2 cellular contexts compared by ENCODE assay signal in the genomic region with DNA sequence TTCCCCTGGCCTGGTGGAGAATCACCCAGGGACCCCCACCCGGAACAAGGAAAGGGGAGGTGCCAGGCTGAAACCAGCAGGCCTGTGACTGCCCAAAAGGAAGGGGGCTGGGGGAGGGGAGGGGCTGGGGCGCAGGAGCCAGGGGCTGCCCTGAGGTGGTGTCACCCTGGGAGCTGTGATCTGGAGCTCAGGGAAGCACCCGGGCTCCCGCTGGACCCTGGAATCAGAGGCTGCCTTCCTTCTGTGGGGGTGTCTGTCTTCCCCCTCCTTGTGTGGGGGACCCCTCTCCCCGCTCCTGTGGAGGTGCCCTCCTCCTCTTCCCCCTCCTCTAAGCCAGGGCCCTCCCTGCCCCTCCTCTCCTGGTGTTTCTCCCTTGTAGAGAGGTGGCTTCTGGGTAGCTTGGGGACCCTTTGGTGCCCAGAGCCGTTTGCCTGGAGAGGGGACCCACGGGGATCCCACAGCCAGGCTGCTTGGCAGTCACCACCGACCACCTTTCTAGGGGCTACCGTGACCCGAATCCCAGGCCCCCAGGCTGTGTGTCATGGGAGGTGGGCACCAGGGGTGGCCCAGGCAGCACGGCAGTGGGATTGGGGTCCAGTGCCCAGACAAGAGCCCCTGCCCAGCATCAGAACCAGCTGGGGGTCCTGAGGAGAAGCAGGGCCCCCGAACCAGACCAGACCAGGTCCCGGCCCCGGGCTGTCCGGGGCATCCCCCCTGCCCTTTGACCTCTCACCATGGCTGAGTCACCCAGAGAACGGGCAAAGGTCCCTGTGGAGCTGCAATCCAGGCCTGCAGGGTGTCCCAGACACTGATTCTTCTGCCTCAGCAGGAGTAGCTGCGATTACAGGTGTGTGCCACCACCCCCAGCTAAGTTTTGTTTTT.
TF ChIP-seq lines count a peak whose summit lies in the region.

No MANE protein-coding gene starts in this region.

TF ChIP-seq in HEK293, 187 proteins besides CTCF, POLR2A, EP300 and RAD21:
- TF ChIP-seq ZBTB1 (tag by site-specific recombination; IDR thresholded peaks at IDR 0.05) (no peak), ZNF843 (tag by site-specific recombination; IDR thresholded peaks at IDR 0.05) (no peak), SALL2 (tag by site-specific recombination; IDR thresholded peaks at IDR 0.05; ENCODE audit: borderline replicate concordance) (no peak), ZIC2 (tag by site-specific recombination; IDR thresholded peaks at IDR 0.05) (peak; percentile 44; the same call in 1 of the 2 replicates), GLIS1 (tag by site-specific recombination; IDR thresholded peaks at IDR 0.05) (peak; percentile 45; the same call in 1 of the 2 replicates), ZNF792 (tag by site-specific recombination; IDR thresholded peaks at IDR 0.05) (no peak), ZNF544 (tag by site-specific recombination; IDR thresholded peaks at IDR 0.05) (no peak), ZNF112 (tag by site-specific recombination; IDR thresholded peaks at IDR 0.05) (no peak)
- TF ChIP-seq, protein P1, sequence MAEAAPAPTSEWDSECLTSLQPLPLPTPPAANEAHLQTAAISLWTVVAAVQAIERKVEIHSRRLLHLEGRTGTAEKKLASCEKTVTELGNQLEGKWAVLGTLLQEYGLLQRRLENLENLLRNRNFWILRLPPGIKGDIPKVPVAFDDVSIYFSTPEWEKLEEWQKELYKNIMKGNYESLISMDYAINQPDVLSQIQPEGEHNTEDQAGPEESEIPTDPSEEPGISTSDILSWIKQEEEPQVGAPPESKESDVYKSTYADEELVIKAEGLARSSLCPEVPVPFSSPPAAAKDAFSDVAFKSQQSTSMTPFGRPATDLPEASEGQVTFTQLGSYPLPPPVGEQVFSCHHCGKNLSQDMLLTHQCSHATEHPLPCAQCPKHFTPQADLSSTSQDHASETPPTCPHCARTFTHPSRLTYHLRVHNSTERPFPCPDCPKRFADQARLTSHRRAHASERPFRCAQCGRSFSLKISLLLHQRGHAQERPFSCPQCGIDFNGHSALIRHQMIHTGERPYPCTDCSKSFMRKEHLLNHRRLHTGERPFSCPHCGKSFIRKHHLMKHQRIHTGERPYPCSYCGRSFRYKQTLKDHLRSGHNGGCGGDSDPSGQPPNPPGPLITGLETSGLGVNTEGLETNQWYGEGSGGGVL (tag by site-specific recombination; IDR thresholded peaks at IDR 0.05), result peak; percentile 42; the same call in 1 of the 2 replicates

TF ChIP-seq in HepG2, 621 proteins besides CTCF, POLR2A, EP300 and RAD21 (continues in another document):
- no peak for TF ChIP-seq DMAP1 (CRISPR knock-in tag; IDR thresholded peaks at IDR 0.05)
- TF ChIP-seq ZNF263 (CRISPR knock-in tag; IDR thresholded peaks at IDR 0.05), result 0 out of 2 replicates have a peak, but pooled peaks have one; percentile 14
- no peak for TF ChIP-seq U2AF1 (optimal IDR thresholded peaks at IDR 0.05; ENCODE audit: low read depth, low read length)
- TF ChIP-seq, protein P2, sequence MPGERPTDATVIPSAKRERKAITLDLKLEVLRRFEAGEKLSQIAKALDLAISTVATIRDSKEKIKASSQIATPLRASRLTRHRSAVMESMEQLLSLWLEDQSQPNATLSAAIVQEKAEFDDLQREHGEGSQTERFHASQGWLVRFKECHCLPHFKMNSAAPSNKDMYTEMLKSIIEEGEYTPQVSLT (CRISPR knock-in tag; IDR thresholded peaks at IDR 0.05; ENCODE audit: borderline replicate concordance, low read depth), result no peak
- TF ChIP-seq JUN (CRISPR knock-in tag; IDR thresholded peaks at IDR 0.05), result peak; percentile 67; the same call in 1 of the 2 replicates
- TF ChIP-seq FOSL2 (CRISPR knock-in tag; IDR thresholded peaks at IDR 0.05), result peak; percentile 97
- TF ChIP-seq RFX1 (IDR thresholded peaks at IDR 0.05), result no peak
- TF ChIP-seq SMYD3 (CRISPR knock-in tag; IDR thresholded peaks at IDR 0.05), result no peak
- no peak for TF ChIP-seq SNRNP70 (IDR thresholded peaks at IDR 0.05; ENCODE audit: low read depth, low read length)
- no peak for TF ChIP-seq MAFF (IDR thresholded peaks at IDR 0.05; ENCODE audit: low read depth, low read length)
- no peak for TF ChIP-seq POLR2AphosphoS2 (IDR thresholded peaks at IDR 0.05; ENCODE audit: low read depth, low read length)
- no peak for TF ChIP-seq NFIB (CRISPR knock-in tag; IDR thresholded peaks at IDR 0.05; ENCODE audit: borderline replicate concordance)
- no peak for TF ChIP-seq CC2D1A (CRISPR knock-in tag; IDR thresholded peaks at IDR 0.05)
- TF ChIP-seq MXD4 (CRISPR knock-in tag; IDR thresholded peaks at IDR 0.05), result no peak
- TF ChIP-seq, protein P3, sequence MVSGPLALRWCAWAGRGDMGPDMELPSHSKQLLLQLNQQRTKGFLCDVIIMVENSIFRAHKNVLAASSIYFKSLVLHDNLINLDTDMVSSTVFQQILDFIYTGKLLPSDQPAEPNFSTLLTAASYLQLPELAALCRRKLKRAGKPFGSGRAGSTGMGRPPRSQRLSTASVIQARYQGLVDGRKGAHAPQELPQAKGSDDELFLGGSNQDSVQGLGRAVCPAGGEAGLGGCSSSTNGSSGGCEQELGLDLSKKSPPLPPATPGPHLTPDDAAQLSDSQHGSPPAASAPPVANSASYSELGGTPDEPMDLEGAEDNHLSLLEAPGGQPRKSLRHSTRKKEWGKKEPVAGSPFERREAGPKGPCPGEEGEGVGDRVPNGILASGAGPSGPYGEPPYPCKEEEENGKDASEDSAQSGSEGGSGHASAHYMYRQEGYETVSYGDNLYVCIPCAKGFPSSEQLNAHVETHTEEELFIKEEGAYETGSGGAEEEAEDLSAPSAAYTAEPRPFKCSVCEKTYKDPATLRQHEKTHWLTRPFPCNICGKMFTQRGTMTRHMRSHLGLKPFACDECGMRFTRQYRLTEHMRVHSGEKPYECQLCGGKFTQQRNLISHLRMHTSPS (CRISPR knock-in tag; IDR thresholded peaks at IDR 0.05; ENCODE audit: low read depth), result no peak
- TF ChIP-seq ZNF558 (CRISPR knock-in tag; IDR thresholded peaks at IDR 0.05; ENCODE audit: borderline replicate concordance), result no peak
- no peak for TF ChIP-seq HNRNPH1 (optimal IDR thresholded peaks at IDR 0.05; ENCODE audit: low read depth, low read length)
- TF ChIP-seq ARID5B (CRISPR knock-in tag; IDR thresholded peaks at IDR 0.05), result no peak; the same call in 1 of the 2 replicates
- TF ChIP-seq, protein P4, sequence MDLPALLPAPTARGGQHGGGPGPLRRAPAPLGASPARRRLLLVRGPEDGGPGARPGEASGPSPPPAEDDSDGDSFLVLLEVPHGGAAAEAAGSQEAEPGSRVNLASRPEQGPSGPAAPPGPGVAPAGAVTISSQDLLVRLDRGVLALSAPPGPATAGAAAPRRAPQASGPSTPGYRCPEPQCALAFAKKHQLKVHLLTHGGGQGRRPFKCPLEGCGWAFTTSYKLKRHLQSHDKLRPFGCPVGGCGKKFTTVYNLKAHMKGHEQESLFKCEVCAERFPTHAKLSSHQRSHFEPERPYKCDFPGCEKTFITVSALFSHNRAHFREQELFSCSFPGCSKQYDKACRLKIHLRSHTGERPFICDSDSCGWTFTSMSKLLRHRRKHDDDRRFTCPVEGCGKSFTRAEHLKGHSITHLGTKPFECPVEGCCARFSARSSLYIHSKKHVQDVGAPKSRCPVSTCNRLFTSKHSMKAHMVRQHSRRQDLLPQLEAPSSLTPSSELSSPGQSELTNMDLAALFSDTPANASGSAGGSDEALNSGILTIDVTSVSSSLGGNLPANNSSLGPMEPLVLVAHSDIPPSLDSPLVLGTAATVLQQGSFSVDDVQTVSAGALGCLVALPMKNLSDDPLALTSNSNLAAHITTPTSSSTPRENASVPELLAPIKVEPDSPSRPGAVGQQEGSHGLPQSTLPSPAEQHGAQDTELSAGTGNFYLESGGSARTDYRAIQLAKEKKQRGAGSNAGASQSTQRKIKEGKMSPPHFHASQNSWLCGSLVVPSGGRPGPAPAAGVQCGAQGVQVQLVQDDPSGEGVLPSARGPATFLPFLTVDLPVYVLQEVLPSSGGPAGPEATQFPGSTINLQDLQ (CRISPR knock-in tag; IDR thresholded peaks at IDR 0.05), result no peak
- TF ChIP-seq RORA (CRISPR knock-in tag; IDR thresholded peaks at IDR 0.05), result no peak
- no peak for TF ChIP-seq ZNF83 (CRISPR knock-in tag; IDR thresholded peaks at IDR 0.05; ENCODE audit: borderline replicate concordance)
- TF ChIP-seq POLR2G (IDR thresholded peaks at IDR 0.05; ENCODE audit: low read depth, low read length), result peak; percentile 60; the same call in 1 of the 2 replicates
- TF ChIP-seq ZNF34 (CRISPR knock-in tag; IDR thresholded peaks at IDR 0.05; ENCODE audit: borderline replicate concordance), result no peak
- no peak for TF ChIP-seq RBM22 (optimal IDR thresholded peaks at IDR 0.05; ENCODE audit: low read length)
- peak; percentile 28; the same call in 1 of the 2 replicates for TF ChIP-seq NCOR1 (IDR thresholded peaks at IDR 0.05; ENCODE audit: borderline replicate concordance, low read length)
- no peak for TF ChIP-seq ZNF280B (CRISPR knock-in tag; IDR thresholded peaks at IDR 0.05; ENCODE audit: borderline replicate concordance)
- no peak for TF ChIP-seq ZNF468 (CRISPR knock-in tag; IDR thresholded peaks at IDR 0.05)
- no peak for TF ChIP-seq ZNF251 (CRISPR knock-in tag; IDR thresholded peaks at IDR 0.05)
- TF ChIP-seq ZNF557 (CRISPR knock-in tag; IDR thresholded peaks at IDR 0.05), result no peak
- no peak for TF ChIP-seq ZNF614 (CRISPR knock-in tag; IDR thresholded peaks at IDR 0.05; ENCODE audit: borderline replicate concordance)
- no peak for TF ChIP-seq BRF2 (CRISPR knock-in tag; IDR thresholded peaks at IDR 0.05)
- TF ChIP-seq MAFG (CRISPR knock-in tag; IDR thresholded peaks at IDR 0.05), result no peak
- no peak for TF ChIP-seq MNT (IDR thresholded peaks at IDR 0.05)
- no peak for TF ChIP-seq ZNF800 (CRISPR knock-in tag; IDR thresholded peaks at IDR 0.05)
- no peak for TF ChIP-seq ZNF879 (CRISPR knock-in tag; IDR thresholded peaks at IDR 0.05)
- no peak; the same call in 2 of the 3 replicates for TF ChIP-seq MXI1 (IDR thresholded peaks at IDR 0.05; ENCODE audit: borderline replicate concordance, low read depth, low read length)
